In genomic region chr15:91953432-91953831, GRCh38 we compare ENCODE assay signal across 16 cellular contexts.
DNase-seq lines count a peak whose midpoint lies in the region; ATAC-seq and TF ChIP-seq lines count a peak whose summit lies in the region.
"Had no signal": no experiment of that assay in that cellular context is flagged by ENCODE, and none has a peak within 500 bp of the region (broad histone marks: within the 10 kb centered on the region; RNA-seq: fewer than 3 reads in every experiment).

No MANE protein-coding gene starts in this region.

- H3K27ac Mint-ChIP-seq in T-helper 2 cell treated with Interferon-gamma antibody and Interleukin-4, amounts not matched to agents 5 μg/mL and 100 μg/mL, for 36 hours, result peak overlapping the region; percentile 13
- peak overlapping the region; percentile 79 for H3K27ac Mint-ChIP-seq in type B pancreatic cell
- H3K27ac Mint-ChIP-seq: activated B cell treated with CpG ODN at 0.5 μM for 24 hours had no signal

- no peaks in the 10 kb centered on the region for H3K27me3 ChIP-seq in foreskin keratinocyte
- H3K27me3 ChIP-seq: sigmoid colon had no signal

- ATAC-seq in foreskin keratinocyte, result peak; percentile 82
- ATAC-seq in GM19452 (IDR thresholded peaks at IDR 0.05; ENCODE audit: unreplicated experiment), result no peak
- ATAC-seq in HG02763 (IDR thresholded peaks at IDR 0.05; ENCODE audit: unreplicated experiment), result no peak

- H3K36me3 Mint-ChIP-seq in T-helper 2 cell treated with Interferon-gamma antibody and Interleukin-4, amounts not matched to agents 5 μg/mL and 100 μg/mL, for 36 hours (ENCODE audit: low read depth), result no peaks in the 10 kb centered on the region
- no peaks in the 10 kb centered on the region for H3K36me3 Mint-ChIP-seq in type B pancreatic cell

- H3K27ac ChIP-seq in foreskin keratinocyte, result peak overlapping the region; percentile 96
- H3K27ac ChIP-seq: HL-60, sigmoid colon had no signal

- H3K9me3 Mint-ChIP-seq in T-helper 2 cell treated with Interferon-gamma antibody and Interleukin-4, amounts not matched to agents 5 μg/mL and 100 μg/mL, for 36 hours, result no peaks in the 10 kb centered on the region
- H3K9me3 Mint-ChIP-seq in type B pancreatic cell, result no peaks in the 10 kb centered on the region
- H3K9me3 Mint-ChIP-seq: activated B cell treated with CpG ODN at 0.5 μM for 24 hours, neural crest cell had no signal

- DNase-seq in T-helper 2 cell treated with Interferon-gamma antibody and Interleukin-4, amounts not matched to agents 5 μg/mL and 100 μg/mL, for 36 hours (ENCODE audit: low spot score), result no peak
- DNase-seq in T-helper 2 cell (no peak), RPMI8226 (peak; percentile 51), foreskin keratinocyte (peak; percentile 93 to 94), type B pancreatic cell (ENCODE audit: extremely low spot score, unreplicated experiment) (no peak)
- no peak for DNase-seq in activated effector memory CD4-positive, alpha-beta T cell treated with anti-CD3 and anti-CD28 coated beads, Interleukin-2, amount 50 U/mL, for 16 hours
- DNase-seq: activated B cell treated with CpG ODN at 0.5 μM for 24 hours; activated CD8-positive, alpha-beta memory T cell treated with anti-CD3 and anti-CD28 coated beads, Interleukin-2, amount 50 U/mL, for 48 hours; HCEC 1CT; NCI-H1930; sigmoid colon; stimulated activated naive CD4-positive, alpha-beta T cell had no signal

- peaks cover 37% of the 10 kb centered on the region for H3K4me1 Mint-ChIP-seq in T-helper 2 cell treated with Interferon-gamma antibody and Interleukin-4, amounts not matched to agents 5 μg/mL and 100 μg/mL, for 36 hours (ENCODE audit: low read depth)
- peaks cover 28% of the 10 kb centered on the region for H3K4me1 Mint-ChIP-seq in type B pancreatic cell (ENCODE audit: unreplicated experiment)
- H3K4me1 Mint-ChIP-seq: activated B cell treated with CpG ODN at 0.5 μM for 24 hours had no signal

- peaks cover 45% of the 10 kb centered on the region for H3K4me1 ChIP-seq in foreskin keratinocyte

- H3K4me3 Mint-ChIP-seq in T-helper 2 cell treated with Interferon-gamma antibody and Interleukin-4, amounts not matched to agents 5 μg/mL and 100 μg/mL, for 36 hours, result peak overlapping the region; percentile 5
- H3K4me3 Mint-ChIP-seq in type B pancreatic cell, result no peak overlapping the region
- H3K4me3 Mint-ChIP-seq: activated B cell treated with CpG ODN at 0.5 μM for 24 hours, neural crest cell had no signal

- TF ChIP-seq CTCF in foreskin keratinocyte (conservative IDR thresholded peaks at IDR 0.05) (peak; percentile 32), type B pancreatic cell (conservative IDR thresholded peaks at IDR 0.05) (no peak)

- no peaks in the 10 kb centered on the region for H3K27me3 Mint-ChIP-seq in T-helper 2 cell treated with Interferon-gamma antibody and Interleukin-4, amounts not matched to agents 5 μg/mL and 100 μg/mL, for 36 hours (ENCODE audit: low read depth)
- H3K27me3 Mint-ChIP-seq in type B pancreatic cell, result no peaks in the 10 kb centered on the region
- H3K27me3 Mint-ChIP-seq: activated B cell treated with CpG ODN at 0.5 μM for 24 hours had no signal

Comparison
In these comparisons a context has a peak if more than half of its experiments do, and no peak if none do; other contexts are left out.
1. DNase-seq: peak in RPMI8226 (single experiment) and foreskin keratinocyte (2 of 2); none in T-helper 2 cell treated with Interferon-gamma antibody and Interleukin-4, amounts not matched to agents 5 μg/mL and 100 μg/mL, for 36 hours (single experiment), T-helper 2 cell (0 of 5), type B pancreatic cell (single experiment) and activated effector memory CD4-positive, alpha-beta T cell treated with anti-CD3 and anti-CD28 coated beads, Interleukin-2, amount 50 U/mL, for 16 hours (single experiment).